Comparison of ENCODE assay signal across 1 cellular context in the genomic region with DNA sequence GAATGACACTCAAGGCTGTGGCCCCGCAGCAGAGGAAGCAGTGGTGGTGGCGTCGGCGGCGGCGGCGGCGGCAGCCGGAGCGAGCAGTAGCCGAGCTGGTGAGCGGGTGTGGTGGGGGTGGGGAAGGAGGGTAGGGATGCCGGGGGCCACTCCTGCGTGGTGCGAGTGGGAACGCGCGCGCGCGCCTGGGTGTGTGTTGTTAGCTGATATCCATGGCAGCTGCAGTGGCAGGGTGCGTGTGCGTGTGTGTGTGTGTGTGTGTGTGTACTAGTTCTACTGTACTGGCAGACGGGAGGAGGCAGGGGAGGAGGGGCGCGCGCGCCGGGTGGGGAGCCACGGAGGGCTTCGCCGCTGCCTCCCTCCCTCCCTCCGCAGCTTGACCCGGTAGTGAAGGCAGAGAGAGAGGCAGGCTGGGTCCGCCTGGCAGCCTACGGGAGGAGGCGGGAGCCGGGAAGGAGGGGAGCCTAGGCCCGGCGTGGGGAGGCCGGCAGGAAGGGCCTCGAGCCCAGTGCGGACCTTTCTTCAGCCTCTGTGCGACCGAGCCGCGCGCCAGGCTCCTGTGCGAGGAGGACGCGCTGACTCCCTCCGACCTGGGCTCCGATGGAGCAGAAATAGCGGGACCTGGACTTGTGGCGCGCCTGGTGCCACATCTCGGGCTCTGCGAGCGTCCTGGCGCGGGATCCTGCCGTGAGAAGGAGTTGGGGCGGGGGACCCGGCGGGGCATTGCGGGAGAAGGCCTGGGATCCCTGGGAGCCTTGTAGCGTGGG.
TF ChIP-seq lines count a peak whose summit lies in the region.

A gene (minus strand): TSS at position 110 of the 767 bp plus-strand sequence. CDS start 347 bp downstream, outside the sequence.

TF ChIP-seq in IMR-90, 13 proteins besides CTCF, POLR2A, EP300 and RAD21:
- TF ChIP-seq BHLHE40 (IDR thresholded peaks at IDR 0.05; ENCODE audit: low read depth, low read length) (peak; percentile 11; the same call in 1 of the 2 replicates), MAZ (IDR thresholded peaks at IDR 0.05; ENCODE audit: borderline replicate concordance, low read depth, low read length) (peak; percentile 90), CEBPB (IDR thresholded peaks at IDR 0.05; ENCODE audit: low read depth, low read length) (no peak), CHD1 (IDR thresholded peaks at IDR 0.05; ENCODE audit: low read depth, low read length) (no peak), RCOR1 (IDR thresholded peaks at IDR 0.05; ENCODE audit: insufficient replicate concordance, low read length) (no peak)
- TF ChIP-seq, protein P1, sequence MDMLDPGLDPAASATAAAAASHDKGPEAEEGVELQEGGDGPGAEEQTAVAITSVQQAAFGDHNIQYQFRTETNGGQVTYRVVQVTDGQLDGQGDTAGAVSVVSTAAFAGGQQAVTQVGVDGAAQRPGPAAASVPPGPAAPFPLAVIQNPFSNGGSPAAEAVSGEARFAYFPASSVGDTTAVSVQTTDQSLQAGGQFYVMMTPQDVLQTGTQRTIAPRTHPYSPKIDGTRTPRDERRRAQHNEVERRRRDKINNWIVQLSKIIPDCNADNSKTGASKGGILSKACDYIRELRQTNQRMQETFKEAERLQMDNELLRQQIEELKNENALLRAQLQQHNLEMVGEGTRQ (IDR thresholded peaks at IDR 0.05; ENCODE audit: low read depth, low read length): no peak
- TF ChIP-seq, protein P2, sequence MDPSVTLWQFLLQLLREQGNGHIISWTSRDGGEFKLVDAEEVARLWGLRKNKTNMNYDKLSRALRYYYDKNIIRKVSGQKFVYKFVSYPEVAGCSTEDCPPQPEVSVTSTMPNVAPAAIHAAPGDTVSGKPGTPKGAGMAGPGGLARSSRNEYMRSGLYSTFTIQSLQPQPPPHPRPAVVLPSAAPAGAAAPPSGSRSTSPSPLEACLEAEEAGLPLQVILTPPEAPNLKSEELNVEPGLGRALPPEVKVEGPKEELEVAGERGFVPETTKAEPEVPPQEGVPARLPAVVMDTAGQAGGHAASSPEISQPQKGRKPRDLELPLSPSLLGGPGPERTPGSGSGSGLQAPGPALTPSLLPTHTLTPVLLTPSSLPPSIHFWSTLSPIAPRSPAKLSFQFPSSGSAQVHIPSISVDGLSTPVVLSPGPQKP (IDR thresholded peaks at IDR 0.05; ENCODE audit: borderline replicate concordance, low read depth, low read length): no peak
